1 cellular context compared by ENCODE assay signal in the genomic region with DNA sequence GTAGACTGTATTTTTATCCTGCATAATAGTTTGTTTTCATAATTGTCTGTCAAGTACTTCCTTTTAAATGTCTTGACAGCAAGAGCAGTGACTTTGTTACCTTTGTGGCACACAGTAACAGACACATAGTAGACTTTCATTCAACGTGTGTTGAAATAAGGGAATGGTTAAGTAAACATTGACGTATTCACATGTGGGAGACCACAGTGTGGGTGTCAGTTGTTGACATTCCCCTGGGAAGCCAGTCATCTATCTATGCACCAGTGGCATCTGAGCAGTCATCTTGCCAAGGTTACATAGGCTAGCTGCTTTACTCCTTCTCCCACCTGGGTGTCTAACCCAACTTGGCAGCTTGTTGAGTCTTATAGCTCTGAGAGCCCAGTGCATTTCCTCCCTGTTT.
TF ChIP-seq lines count a peak whose summit lies in the region.

No MANE protein-coding gene starts in this region.

TF ChIP-seq in HepG2, 621 proteins besides CTCF, POLR2A, EP300 and RAD21 (continued from another document and continues in another):
- TF ChIP-seq WIZ (CRISPR knock-in tag; IDR thresholded peaks at IDR 0.05) (no peak), ELF3 (CRISPR knock-in tag; IDR thresholded peaks at IDR 0.05) (peak; percentile 79), ZKSCAN1 (IDR thresholded peaks at IDR 0.05; ENCODE audit: low read length) (no peak), MIER3 (CRISPR knock-in tag; IDR thresholded peaks at IDR 0.05; ENCODE audit: borderline replicate concordance) (peak; percentile 24; the same call in 1 of the 2 replicates), NCOA5 (CRISPR knock-in tag; IDR thresholded peaks at IDR 0.05) (no peak), GATAD1 (CRISPR knock-in tag; IDR thresholded peaks at IDR 0.05) (peak; percentile 81), HNF4A (CRISPR knock-in tag; IDR thresholded peaks at IDR 0.05) (no peak), GABPA (IDR thresholded peaks at IDR 0.05; ENCODE audit: low read depth, low read length) (no peak), GABPA (CRISPR knock-in tag; IDR thresholded peaks at IDR 0.05; ENCODE audit: low read depth) (no peak), ZNF614 (CRISPR knock-in tag; IDR thresholded peaks at IDR 0.05; ENCODE audit: borderline replicate concordance) (peak; percentile 71; the same call in 1 of the 2 replicates), ERF (CRISPR knock-in tag; IDR thresholded peaks at IDR 0.05) (peak; percentile 72), TBL1XR1 (IDR thresholded peaks at IDR 0.05; ENCODE audit: borderline replicate concordance, low read length, partially characterized antibody) (peak; percentile 62), ZNF660 (CRISPR knock-in tag; IDR thresholded peaks at IDR 0.05; ENCODE audit: borderline replicate concordance, low read depth) (no peak), ZNF263 (CRISPR knock-in tag; IDR thresholded peaks at IDR 0.05) (no peak), ZNF644 (CRISPR knock-in tag; IDR thresholded peaks at IDR 0.05; ENCODE audit: low read depth) (peak; percentile 76), ZNF225 (CRISPR knock-in tag; IDR thresholded peaks at IDR 0.05) (no peak)
- TF ChIP-seq, protein P1, sequence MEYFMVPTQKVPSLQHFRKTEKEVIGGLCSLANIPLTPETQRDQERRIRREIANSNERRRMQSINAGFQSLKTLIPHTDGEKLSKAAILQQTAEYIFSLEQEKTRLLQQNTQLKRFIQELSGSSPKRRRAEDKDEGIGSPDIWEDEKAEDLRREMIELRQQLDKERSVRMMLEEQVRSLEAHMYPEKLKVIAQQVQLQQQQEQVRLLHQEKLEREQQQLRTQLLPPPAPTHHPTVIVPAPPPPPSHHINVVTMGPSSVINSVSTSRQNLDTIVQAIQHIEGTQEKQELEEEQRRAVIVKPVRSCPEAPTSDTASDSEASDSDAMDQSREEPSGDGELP (IDR thresholded peaks at IDR 0.05; ENCODE audit: borderline replicate concordance, low read depth), result peak; percentile 81; the same call in 1 of the 2 replicates
- TF ChIP-seq, protein P2, sequence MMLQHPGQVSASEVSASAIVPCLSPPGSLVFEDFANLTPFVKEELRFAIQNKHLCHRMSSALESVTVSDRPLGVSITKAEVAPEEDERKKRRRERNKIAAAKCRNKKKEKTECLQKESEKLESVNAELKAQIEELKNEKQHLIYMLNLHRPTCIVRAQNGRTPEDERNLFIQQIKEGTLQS (CRISPR knock-in tag; IDR thresholded peaks at IDR 0.05), result no peak
- TF ChIP-seq, protein P3, sequence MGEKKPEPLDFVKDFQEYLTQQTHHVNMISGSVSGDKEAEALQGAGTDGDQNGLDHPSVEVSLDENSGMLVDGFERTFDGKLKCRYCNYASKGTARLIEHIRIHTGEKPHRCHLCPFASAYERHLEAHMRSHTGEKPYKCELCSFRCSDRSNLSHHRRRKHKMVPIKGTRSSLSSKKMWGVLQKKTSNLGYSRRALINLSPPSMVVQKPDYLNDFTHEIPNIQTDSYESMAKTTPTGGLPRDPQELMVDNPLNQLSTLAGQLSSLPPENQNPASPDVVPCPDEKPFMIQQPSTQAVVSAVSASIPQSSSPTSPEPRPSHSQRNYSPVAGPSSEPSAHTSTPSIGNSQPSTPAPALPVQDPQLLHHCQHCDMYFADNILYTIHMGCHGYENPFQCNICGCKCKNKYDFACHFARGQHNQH (CRISPR knock-in tag; IDR thresholded peaks at IDR 0.05), result peak; percentile 64; the same call in 1 of the 2 replicates
- TF ChIP-seq, protein P4, sequence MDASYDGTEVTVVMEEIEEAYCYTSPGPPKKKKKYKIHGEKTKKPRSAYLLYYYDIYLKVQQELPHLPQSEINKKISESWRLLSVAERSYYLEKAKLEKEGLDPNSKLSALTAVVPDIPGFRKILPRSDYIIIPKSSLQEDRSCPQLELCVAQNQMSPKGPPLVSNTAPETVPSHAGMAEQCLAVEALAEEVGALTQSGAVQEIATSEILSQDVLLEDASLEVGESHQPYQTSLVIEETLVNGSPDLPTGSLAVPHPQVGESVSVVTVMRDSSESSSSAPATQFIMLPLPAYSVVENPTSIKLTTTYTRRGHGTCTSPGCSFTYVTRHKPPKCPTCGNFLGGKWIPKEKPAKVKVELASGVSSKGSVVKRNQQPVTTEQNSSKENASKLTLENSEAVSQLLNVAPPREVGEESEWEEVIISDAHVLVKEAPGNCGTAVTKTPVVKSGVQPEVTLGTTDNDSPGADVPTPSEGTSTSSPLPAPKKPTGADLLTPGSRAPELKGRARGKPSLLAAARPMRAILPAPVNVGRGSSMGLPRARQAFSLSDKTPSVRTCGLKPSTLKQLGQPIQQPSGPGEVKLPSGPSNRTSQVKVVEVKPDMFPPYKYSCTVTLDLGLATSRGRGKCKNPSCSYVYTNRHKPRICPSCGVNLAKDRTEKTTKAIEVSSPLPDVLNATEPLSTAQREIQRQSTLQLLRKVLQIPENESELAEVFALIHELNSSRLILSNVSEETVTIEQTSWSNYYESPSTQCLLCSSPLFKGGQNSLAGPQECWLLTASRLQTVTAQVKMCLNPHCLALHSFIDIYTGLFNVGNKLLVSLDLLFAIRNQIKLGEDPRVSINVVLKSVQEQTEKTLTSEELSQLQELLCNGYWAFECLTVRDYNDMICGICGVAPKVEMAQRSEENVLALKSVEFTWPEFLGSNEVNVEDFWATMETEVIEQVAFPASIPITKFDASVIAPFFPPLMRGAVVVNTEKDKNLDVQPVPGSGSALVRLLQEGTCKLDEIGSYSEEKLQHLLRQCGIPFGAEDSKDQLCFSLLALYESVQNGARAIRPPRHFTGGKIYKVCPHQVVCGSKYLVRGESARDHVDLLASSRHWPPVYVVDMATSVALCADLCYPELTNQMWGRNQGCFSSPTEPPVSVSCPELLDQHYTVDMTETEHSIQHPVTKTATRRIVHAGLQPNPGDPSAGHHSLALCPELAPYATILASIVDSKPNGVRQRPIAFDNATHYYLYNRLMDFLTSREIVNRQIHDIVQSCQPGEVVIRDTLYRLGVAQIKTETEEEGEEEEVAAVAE (CRISPR knock-in tag; IDR thresholded peaks at IDR 0.05; ENCODE audit: borderline replicate concordance), result peak; percentile 36; the same call in 1 of the 2 replicates
- TF ChIP-seq, protein P5, sequence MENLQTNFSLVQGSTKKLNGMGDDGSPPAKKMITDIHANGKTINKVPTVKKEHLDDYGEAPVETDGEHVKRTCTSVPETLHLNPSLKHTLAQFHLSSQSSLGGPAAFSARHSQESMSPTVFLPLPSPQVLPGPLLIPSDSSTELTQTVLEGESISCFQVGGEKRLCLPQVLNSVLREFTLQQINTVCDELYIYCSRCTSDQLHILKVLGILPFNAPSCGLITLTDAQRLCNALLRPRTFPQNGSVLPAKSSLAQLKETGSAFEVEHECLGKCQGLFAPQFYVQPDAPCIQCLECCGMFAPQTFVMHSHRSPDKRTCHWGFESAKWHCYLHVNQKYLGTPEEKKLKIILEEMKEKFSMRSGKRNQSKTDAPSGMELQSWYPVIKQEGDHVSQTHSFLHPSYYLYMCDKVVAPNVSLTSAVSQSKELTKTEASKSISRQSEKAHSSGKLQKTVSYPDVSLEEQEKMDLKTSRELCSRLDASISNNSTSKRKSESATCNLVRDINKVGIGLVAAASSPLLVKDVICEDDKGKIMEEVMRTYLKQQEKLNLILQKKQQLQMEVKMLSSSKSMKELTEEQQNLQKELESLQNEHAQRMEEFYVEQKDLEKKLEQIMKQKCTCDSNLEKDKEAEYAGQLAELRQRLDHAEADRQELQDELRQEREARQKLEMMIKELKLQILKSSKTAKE (CRISPR knock-in tag; IDR thresholded peaks at IDR 0.05; ENCODE audit: borderline replicate concordance), result peak; percentile 36; the same call in 1 of the 2 replicates
- TF ChIP-seq, protein P6, sequence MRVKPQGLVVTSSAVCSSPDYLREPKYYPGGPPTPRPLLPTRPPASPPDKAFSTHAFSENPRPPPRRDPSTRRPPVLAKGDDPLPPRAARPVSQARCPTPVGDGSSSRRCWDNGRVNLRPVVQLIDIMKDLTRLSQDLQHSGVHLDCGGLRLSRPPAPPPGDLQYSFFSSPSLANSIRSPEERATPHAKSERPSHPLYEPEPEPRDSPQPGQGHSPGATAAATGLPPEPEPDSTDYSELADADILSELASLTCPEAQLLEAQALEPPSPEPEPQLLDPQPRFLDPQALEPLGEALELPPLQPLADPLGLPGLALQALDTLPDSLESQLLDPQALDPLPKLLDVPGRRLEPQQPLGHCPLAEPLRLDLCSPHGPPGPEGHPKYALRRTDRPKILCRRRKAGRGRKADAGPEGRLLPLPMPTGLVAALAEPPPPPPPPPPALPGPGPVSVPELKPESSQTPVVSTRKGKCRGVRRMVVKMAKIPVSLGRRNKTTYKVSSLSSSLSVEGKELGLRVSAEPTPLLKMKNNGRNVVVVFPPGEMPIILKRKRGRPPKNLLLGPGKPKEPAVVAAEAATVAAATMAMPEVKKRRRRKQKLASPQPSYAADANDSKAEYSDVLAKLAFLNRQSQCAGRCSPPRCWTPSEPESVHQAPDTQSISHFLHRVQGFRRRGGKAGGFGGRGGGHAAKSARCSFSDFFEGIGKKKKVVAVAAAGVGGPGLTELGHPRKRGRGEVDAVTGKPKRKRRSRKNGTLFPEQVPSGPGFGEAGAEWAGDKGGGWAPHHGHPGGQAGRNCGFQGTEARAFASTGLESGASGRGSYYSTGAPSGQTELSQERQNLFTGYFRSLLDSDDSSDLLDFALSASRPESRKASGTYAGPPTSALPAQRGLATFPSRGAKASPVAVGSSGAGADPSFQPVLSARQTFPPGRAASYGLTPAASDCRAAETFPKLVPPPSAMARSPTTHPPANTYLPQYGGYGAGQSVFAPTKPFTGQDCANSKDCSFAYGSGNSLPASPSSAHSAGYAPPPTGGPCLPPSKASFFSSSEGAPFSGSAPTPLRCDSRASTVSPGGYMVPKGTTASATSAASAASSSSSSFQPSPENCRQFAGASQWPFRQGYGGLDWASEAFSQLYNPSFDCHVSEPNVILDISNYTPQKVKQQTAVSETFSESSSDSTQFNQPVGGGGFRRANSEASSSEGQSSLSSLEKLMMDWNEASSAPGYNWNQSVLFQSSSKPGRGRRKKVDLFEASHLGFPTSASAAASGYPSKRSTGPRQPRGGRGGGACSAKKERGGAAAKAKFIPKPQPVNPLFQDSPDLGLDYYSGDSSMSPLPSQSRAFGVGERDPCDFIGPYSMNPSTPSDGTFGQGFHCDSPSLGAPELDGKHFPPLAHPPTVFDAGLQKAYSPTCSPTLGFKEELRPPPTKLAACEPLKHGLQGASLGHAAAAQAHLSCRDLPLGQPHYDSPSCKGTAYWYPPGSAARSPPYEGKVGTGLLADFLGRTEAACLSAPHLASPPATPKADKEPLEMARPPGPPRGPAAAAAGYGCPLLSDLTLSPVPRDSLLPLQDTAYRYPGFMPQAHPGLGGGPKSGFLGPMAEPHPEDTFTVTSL (CRISPR knock-in tag; IDR thresholded peaks at IDR 0.05; ENCODE audit: borderline replicate concordance), result 0 out of 2 replicates have a peak, but pooled peaks have one; percentile 46
- TF ChIP-seq, protein P7, sequence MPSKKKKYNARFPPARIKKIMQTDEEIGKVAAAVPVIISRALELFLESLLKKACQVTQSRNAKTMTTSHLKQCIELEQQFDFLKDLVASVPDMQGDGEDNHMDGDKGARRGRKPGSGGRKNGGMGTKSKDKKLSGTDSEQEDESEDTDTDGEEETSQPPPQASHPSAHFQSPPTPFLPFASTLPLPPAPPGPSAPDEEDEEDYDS (CRISPR knock-in tag; IDR thresholded peaks at IDR 0.05), result peak; percentile 56; the same call in 1 of the 2 replicates
- TF ChIP-seq, protein P8, sequence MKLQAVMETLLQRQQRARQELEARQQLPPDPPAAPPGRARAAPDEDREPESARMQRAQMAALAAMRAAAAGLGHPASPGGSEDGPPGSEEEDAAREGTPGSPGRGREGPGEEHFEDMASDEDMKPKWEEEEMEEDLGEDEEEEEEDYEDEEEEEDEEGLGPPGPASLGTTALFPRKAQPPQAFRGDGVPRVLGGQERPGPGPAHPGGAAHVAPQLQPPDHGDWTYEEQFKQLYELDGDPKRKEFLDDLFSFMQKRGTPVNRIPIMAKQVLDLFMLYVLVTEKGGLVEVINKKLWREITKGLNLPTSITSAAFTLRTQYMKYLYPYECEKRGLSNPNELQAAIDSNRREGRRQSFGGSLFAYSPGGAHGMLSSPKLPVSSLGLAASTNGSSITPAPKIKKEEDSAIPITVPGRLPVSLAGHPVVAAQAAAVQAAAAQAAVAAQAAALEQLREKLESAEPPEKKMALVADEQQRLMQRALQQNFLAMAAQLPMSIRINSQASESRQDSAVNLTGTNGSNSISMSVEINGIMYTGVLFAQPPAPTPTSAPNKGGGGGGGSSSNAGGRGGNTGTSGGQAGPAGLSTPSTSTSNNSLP (IDR thresholded peaks at IDR 0.05; ENCODE audit: low read depth, low read length), result peak; percentile 73; the same call in 1 of the 2 replicates
- TF ChIP-seq, protein P9, sequence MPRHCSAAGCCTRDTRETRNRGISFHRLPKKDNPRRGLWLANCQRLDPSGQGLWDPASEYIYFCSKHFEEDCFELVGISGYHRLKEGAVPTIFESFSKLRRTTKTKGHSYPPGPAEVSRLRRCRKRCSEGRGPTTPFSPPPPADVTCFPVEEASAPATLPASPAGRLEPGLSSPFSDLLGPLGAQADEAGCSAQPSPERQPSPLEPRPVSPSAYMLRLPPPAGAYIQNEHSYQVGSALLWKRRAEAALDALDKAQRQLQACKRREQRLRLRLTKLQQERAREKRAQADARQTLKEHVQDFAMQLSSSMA (CRISPR knock-in tag; IDR thresholded peaks at IDR 0.05), result no peak
